Comparison of ENCODE assay signal across 9 cellular contexts in genomic region chr20:38181207-38181693, GRCh38. TPM values are rescaled to one million over a fixed set of nuclear protein-coding genes. Genes with fewer than 3 reads are reported as not detected.
DNase-seq lines count a peak whose midpoint lies in the region; ATAC-seq and TF ChIP-seq lines count a peak whose summit lies in the region.
"Had no signal": no experiment of that assay in that cellular context is flagged by ENCODE, and none has a peak within 500 bp of the region (broad histone marks: within the 10 kb centered on the region; RNA-seq: fewer than 3 reads in every experiment).

No MANE protein-coding gene starts in this region.

- H2AFZ ChIP-seq in fibroblast of lung (ENCODE audit: low read length) = no peak overlapping the region

- H3K9me3 ChIP-seq in fibroblast of lung (ENCODE audit: control insufficient read depth, insufficient read depth, low read depth, low read length) = no peaks in the 10 kb centered on the region

- H3K4me3 ChIP-seq in GM06990 (replicated peaks; ENCODE audit: low read depth, low read length) (no peak overlapping the region), fibroblast of lung (replicated peaks in 1 of 4; ENCODE audit: control extremely low read depth in 1 of 4, insufficient read depth in 1 of 4, low read depth in 3 of 4, low read length in 4 of 4) (no peak overlapping the region)

- H3K36me3 ChIP-seq in GM06990 (ENCODE audit: control insufficient read depth, insufficient read depth, low read length) (no peaks in the 10 kb centered on the region), fibroblast of lung (ENCODE audit: control insufficient read depth, insufficient read depth, low read length) (no peaks in the 10 kb centered on the region)

- no peaks in the 10 kb centered on the region for H3K9me3 Mint-ChIP-seq in activated naive CD4-positive, alpha-beta T cell treated with anti-CD3 and anti-CD28 coated beads, Interleukin-2, amount 10 ng/mL, durations not matched to agents 7 days and 5 days

- H3K36me3 Mint-ChIP-seq in activated naive CD4-positive, alpha-beta T cell treated with anti-CD3 and anti-CD28 coated beads, Interleukin-2, amount 10 ng/mL, durations not matched to agents 7 days and 5 days = no peaks in the 10 kb centered on the region

- peaks cover 21% of the 10 kb centered on the region for H3K27me3 Mint-ChIP-seq in activated naive CD4-positive, alpha-beta T cell treated with anti-CD3 and anti-CD28 coated beads, Interleukin-2, amount 10 ng/mL, durations not matched to agents 7 days and 5 days

- peak; percentile 38 for DNase-seq in GM06990 (ENCODE audit: extremely low read depth, insufficient read length)
- DNase-seq in fibroblast of lung (ENCODE audit: low read depth in 2 of 2) = no peak
- DNase-seq in stimulated activated CD4-positive, alpha-beta T cell treated with anti-CD3 and anti-CD28 coated beads, Interleukin-2, amount 100 ng/mL, for 48 hours = no peak
- no peak for DNase-seq in D341Med (ENCODE audit: low spot score)
- DNase-seq in activated naive CD4-positive, alpha-beta T cell treated with anti-CD3 and anti-CD28 coated beads, Interleukin-2, amount 10 ng/mL, durations not matched to agents 7 days and 5 days = no peak
- DNase-seq: NCI-H526 treated with DMSO at 0.1 percent for 48 hours had no signal

- H3K4me3 Mint-ChIP-seq in activated naive CD4-positive, alpha-beta T cell treated with anti-CD3 and anti-CD28 coated beads, Interleukin-2, amount 10 ng/mL, durations not matched to agents 7 days and 5 days = no peak overlapping the region

- no peaks in the 10 kb centered on the region for H3K4me1 Mint-ChIP-seq in activated naive CD4-positive, alpha-beta T cell treated with anti-CD3 and anti-CD28 coated beads, Interleukin-2, amount 10 ng/mL, durations not matched to agents 7 days and 5 days

- no peak overlapping the region for H3K9ac ChIP-seq in fibroblast of lung (ENCODE audit: insufficient read depth, low read length)

- no peak overlapping the region for H3K4me2 ChIP-seq in fibroblast of lung (ENCODE audit: extremely low read depth, insufficient read depth, low read length)

- peaks cover 7% of the 10 kb centered on the region for H3K4me1 ChIP-seq in fibroblast of lung (ENCODE audit: control insufficient read depth, extremely low read depth, insufficient read depth, low read length)

- CTCF ChIA-PET in activated naive CD4-positive, alpha-beta T cell treated with anti-CD3 and anti-CD28 coated beads, Interleukin-2, amount 10 ng/mL, durations not matched to agents 7 days and 5 days (lab: Charles Lee) = no interaction called here

- ATAC-seq in GM19468 (IDR thresholded peaks at IDR 0.05; ENCODE audit: extremely low read depth, unreplicated experiment) = peak; percentile 52
- ATAC-seq in HG03460 (IDR thresholded peaks at IDR 0.05; ENCODE audit: unreplicated experiment) = peak; percentile 94
- no peak for ATAC-seq in GM18861 (IDR thresholded peaks at IDR 0.05; ENCODE audit: unreplicated experiment)

- no peak overlapping the region for H3K27ac Mint-ChIP-seq in activated naive CD4-positive, alpha-beta T cell treated with anti-CD3 and anti-CD28 coated beads, Interleukin-2, amount 10 ng/mL, durations not matched to agents 7 days and 5 days

- TF ChIP-seq CTCF in GM06990 (IDR thresholded peaks at IDR 0.05; ENCODE audit: insufficient read depth, low read length, poor library complexity, severe bottlenecking) = no peak
- no peak for TF ChIP-seq CTCF in fibroblast of lung (conservative IDR thresholded peaks at IDR 0.05 in 1 of 2, IDR thresholded peaks at IDR 0.05 in 1 of 2; ENCODE audit: low read depth in 1 of 2, low read length in 2 of 2)

- H3K27me3 ChIP-seq in GM06990 (replicated peaks; ENCODE audit: control insufficient read depth, insufficient read depth, low read length) (no peaks in the 10 kb centered on the region), fibroblast of lung (ENCODE audit: control insufficient read depth, insufficient read depth, low read length) (no peaks in the 10 kb centered on the region)

- peak overlapping the region; percentile 26 for H3K27ac ChIP-seq in fibroblast of lung (ENCODE audit: insufficient read depth, low read length)

- no peaks in the 10 kb centered on the region for H3K79me2 ChIP-seq in fibroblast of lung (ENCODE audit: control insufficient read depth, insufficient read depth, low read length)

- H4K20me1 ChIP-seq in fibroblast of lung (ENCODE audit: control insufficient read depth, extremely low read depth, insufficient read depth, low read length) = no peaks in the 10 kb centered on the region

RNA-seq across cellular contexts. Expression of gene TGM2, which starts 16.2 kb away (rescaled TPM):
- total RNA-seq in fibroblast of lung = 58.6 and 103 TPM in 2 replicates
- polyA plus RNA-seq in fibroblast of lung = 129 and 238 TPM in 2 replicates
- 135 and 254 TPM in 2 replicates for polyA plus RNA-seq in fibroblast of lung (2012)
- 160 and 334 TPM in 2 replicates for polyA minus RNA-seq in fibroblast of lung (ENCODE audit: low replicate concordance)
